2 cellular contexts compared by ENCODE assay signal in the genomic region with DNA sequence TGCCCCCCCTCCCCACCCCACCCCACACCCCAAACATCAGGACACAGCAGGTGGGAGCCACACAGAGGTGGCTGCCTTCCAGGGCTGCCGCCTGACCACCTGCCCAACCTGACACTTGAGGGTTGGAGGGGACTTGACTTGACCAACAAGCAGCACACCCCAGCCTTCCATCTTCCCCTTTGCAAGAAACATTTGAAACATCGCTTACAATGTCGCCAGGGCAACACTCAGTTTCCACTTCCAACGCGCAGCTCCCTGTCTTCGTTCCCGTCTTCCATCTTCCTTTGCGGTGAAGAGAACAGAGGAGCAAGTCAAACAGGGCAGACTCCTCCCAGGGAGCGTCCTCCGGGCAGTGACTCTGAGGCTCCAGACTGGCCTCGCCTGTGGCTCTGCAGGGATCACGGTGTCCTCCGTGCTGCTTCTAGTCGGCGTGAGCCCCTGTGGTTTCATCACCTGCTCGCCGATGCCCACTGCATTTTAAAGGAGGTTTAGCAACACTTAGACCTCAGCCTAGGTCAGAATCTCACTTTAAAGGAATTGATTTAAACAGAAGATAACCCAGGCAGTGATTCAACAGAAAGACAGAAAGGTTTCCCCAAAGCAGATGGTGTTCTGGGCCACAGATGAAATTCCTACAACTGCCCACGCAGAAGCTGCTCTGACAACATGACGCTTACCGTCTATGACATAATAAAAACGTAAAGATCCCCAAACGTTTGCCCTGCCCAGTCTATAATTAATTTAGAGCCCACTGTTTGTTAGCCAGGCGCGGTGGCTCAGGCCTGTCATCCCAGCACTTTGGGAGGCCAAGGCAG.
TF ChIP-seq lines count a peak whose summit lies in the region.

No MANE protein-coding gene starts in this region.

TF ChIP-seq in IMR-90, 13 proteins besides CTCF, POLR2A, EP300 and RAD21:
- TF ChIP-seq CEBPB (IDR thresholded peaks at IDR 0.05; ENCODE audit: low read depth, low read length): no peak
- TF ChIP-seq FOS (IDR thresholded peaks at IDR 0.05; ENCODE audit: low read depth, low read length): no peak

TF ChIP-seq in SK-N-SH treated with all-trans-retinoic acid at 6 μM for 48 hours, 23 proteins besides CTCF, POLR2A, EP300 and RAD21:
- no peak for TF ChIP-seq PPARA (CRISPR knock-in tag; IDR thresholded peaks at IDR 0.05; ENCODE audit: borderline replicate concordance)
- no peak for TF ChIP-seq ZFP3 (CRISPR knock-in tag; IDR thresholded peaks at IDR 0.05)
- TF ChIP-seq OSR1 (CRISPR knock-in tag; IDR thresholded peaks at IDR 0.05): no peak
- no peak for TF ChIP-seq ZC3H10 (CRISPR knock-in tag; IDR thresholded peaks at IDR 0.05)
- TF ChIP-seq ZNF70 (CRISPR knock-in tag; IDR thresholded peaks at IDR 0.05): no peak
- TF ChIP-seq CSRNP3 (CRISPR knock-in tag; IDR thresholded peaks at IDR 0.05): no peak
- TF ChIP-seq, protein P1, sequence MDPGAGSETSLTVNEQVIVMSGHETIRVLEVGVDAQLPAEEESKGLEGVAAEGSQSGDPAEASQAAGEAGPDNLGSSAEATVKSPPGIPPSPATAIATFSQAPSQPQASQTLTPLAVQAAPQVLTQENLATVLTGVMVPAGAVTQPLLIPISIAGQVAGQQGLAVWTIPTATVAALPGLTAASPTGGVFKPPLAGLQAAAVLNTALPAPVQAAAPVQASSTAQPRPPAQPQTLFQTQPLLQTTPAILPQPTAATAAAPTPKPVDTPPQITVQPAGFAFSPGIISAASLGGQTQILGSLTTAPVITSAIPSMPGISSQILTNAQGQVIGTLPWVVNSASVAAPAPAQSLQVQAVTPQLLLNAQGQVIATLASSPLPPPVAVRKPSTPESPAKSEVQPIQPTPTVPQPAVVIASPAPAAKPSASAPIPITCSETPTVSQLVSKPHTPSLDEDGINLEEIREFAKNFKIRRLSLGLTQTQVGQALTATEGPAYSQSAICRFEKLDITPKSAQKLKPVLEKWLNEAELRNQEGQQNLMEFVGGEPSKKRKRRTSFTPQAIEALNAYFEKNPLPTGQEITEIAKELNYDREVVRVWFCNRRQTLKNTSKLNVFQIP (CRISPR knock-in tag; IDR thresholded peaks at IDR 0.05; ENCODE audit: borderline replicate concordance, low read depth): no peak
- no peak for TF ChIP-seq CREB5 (CRISPR knock-in tag; IDR thresholded peaks at IDR 0.05; ENCODE audit: low read depth)
- TF ChIP-seq SNAI2 (CRISPR knock-in tag; IDR thresholded peaks at IDR 0.05): no peak
